In the genomic region with DNA sequence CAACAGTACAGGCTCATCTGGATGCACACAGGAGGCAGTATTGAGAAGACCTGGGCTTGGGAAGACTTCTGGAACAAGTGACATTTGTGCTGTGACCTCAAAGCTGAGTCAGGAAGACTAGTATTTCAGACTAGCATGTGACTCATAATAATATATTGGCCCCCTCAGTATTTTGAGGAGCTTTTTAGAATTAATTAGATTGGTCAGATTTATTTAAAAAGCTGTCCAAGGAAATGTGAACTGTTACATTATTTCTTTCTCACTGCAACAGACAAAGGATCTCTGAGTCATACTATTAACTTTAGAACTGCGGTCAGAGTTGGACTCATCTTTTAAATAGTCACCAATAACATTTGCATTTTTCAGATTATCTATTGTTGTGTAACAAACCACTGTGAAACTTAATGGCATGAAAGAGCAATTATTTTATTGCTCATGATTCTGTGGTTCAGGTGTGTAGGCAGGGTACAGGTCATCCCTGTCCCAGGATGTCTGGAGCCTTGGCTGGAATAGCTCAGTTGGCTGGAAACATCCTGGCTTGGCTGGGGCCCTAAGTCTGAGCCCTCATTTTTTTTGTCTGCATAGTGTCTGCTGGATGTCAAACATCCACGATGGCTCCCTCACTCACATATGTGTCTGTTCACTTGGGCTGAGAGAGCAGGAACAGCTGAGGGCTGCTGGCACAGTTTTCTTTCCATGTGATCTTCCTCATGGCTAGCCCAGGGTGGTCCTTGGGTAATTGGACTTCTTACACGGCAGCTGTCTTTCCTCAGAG, we compare ENCODE assay signal across 9 cellular contexts. TPM values are rescaled to one million over a fixed set of nuclear protein-coding genes. Genes with fewer than 3 reads are reported as not detected.
DNase-seq lines count a peak whose midpoint lies in the region; ATAC-seq and TF ChIP-seq lines count a peak whose summit lies in the region.
"Had no signal": no experiment of that assay in that cellular context is flagged by ENCODE, and none has a peak within 500 bp of the region (broad histone marks: within the 10 kb centered on the region; RNA-seq: fewer than 3 reads in every experiment).

No MANE protein-coding gene starts in this region.

- dilution Hi-C loops in IMR-90 (cut with HindIII; ENCODE audit: low sequenced_read_pairs, unreplicated experiment) = no loop called here

- peak overlapping the region; percentile 59 for H2BK120ac ChIP-seq in IMR-90 (ENCODE audit: low read depth, low read length)

- peak overlapping the region; percentile 16; the same call in 1 of the 2 replicates for H3K14ac ChIP-seq in IMR-90 (replicated peaks; ENCODE audit: low read depth, low read length)

- H4K20me1 ChIP-seq in GM23248 (ENCODE audit: insufficient read depth) (no peaks in the 10 kb centered on the region), IMR-90 (ENCODE audit: insufficient read depth, low read length) (peaks cover 11% of the 10 kb centered on the region)

- TF ChIP-seq POLR2A in IMR-90 (IDR thresholded peaks at IDR 0.05; ENCODE audit: low read depth, low read length) = no peak

- peak overlapping the region; percentile 53 for H2BK5ac ChIP-seq in IMR-90 (ENCODE audit: low read depth, low read length, poor library complexity, severe bottlenecking)

- H3K4me2 ChIP-seq in GM23248 (ENCODE audit: unreplicated experiment) (peak overlapping the region; percentile 66), IMR-90 (ENCODE audit: low read depth, low read length) (peak overlapping the region; percentile 8; the same call in 1 of the 2 replicates)
- H3K4me2 ChIP-seq: KMS-11 had no signal

- peak; percentile 40 for TF ChIP-seq RAD21 in IMR-90 (IDR thresholded peaks at IDR 0.05; ENCODE audit: low read length)

- H2AK5ac ChIP-seq in IMR-90 (ENCODE audit: low read depth, low read length) = peak overlapping the region; percentile 24; the same call in 1 of the 2 replicates

- H4K8ac ChIP-seq in IMR-90 (ENCODE audit: low read depth in 2 of 2, low read length in 2 of 2) = 0 out of 4 replicates have a peak overlapping the region, but pooled peaks of 1 of the 2 experiments have one; percentile 11

- intact Hi-C loops in IMR-90 (cut with micrococcal nuclease) = loop anchor here (10.0 kb wide), 1 partner anchor 196 kb away; no protein-coding TSS in a partner anchor

- H3K9me1 ChIP-seq in IMR-90 (ENCODE audit: insufficient read depth, low read length) = peaks cover 8% of the 10 kb centered on the region

- H3K4me3 ChIP-seq in GM12865 (ENCODE audit: low read depth, low read length) = no peak overlapping the region
- H3K4me3 ChIP-seq in GM23248 = no peak overlapping the region
- H3K4me3 ChIP-seq in IMR-90 (ENCODE audit: insufficient read depth, low read depth, low read length) = no peak overlapping the region
- H3K4me3 ChIP-seq in skin epidermis = no peak overlapping the region

- H3K18ac ChIP-seq in IMR-90 (ENCODE audit: low read depth, low read length) = peak overlapping the region; percentile 2; the same call in 1 of the 2 replicates

- H3F3A ChIP-seq in GM23248 (ENCODE audit: insufficient read depth) = peaks cover 31% of the 10 kb centered on the region

- H3K27me3 ChIP-seq in GM23248 (replicated peaks; ENCODE audit: insufficient read depth) = no peaks in the 10 kb centered on the region
- H3K27me3 ChIP-seq in IMR-90 (ENCODE audit: control insufficient read depth, insufficient read depth, low read length) = no peaks in the 10 kb centered on the region

- DNase-seq in GM12865 (ENCODE audit: low read depth) (peak; percentile 58), GM23248 (peak; percentile 97), IMR-90 (peak; percentile 96), fibroblast of gingiva (ENCODE audit: low read depth) (peak; percentile 88), UCSD-AML1 (lab: John Stamatoyannopoulos, UW; ENCODE audit: unreplicated experiment) (no peak), SHP77 (lab: John Stamatoyannopoulos, UW) (no peak), NCI-H748 treated with DMSO at 0.1 percent for 48 hours (lab: John Stamatoyannopoulos, UW) (no peak)

- H4K91ac ChIP-seq in IMR-90 (ENCODE audit: insufficient read depth, low read depth, low read length) = peak overlapping the region; percentile 64; the same call in 1 of the 2 replicates

- H2BK20ac ChIP-seq in IMR-90 (ENCODE audit: low read depth, low read length) = peak overlapping the region; percentile 58

- H3K9me3 ChIP-seq in GM23248 (ENCODE audit: low read depth) (no peaks in the 10 kb centered on the region), IMR-90 (ENCODE audit: control insufficient read depth, insufficient read depth, low read length) (no peaks in the 10 kb centered on the region)

- in situ Hi-C loops in GM23248 (cut with MboI) = no loop called here
- in situ Hi-C loops in IMR-90 (cut with MboI; ENCODE audit: low sequenced_read_pairs) = no loop called here

- H3K23ac ChIP-seq in IMR-90 (ENCODE audit: low read depth, low read length) = peak overlapping the region; percentile 35; the same call in 1 of the 2 replicates

- H3K56ac ChIP-seq in IMR-90 (ENCODE audit: extremely low read depth, insufficient read depth, low read length) = no peak overlapping the region

- peaks cover 84% of the 10 kb centered on the region for H3K79me2 ChIP-seq in GM23248 (ENCODE audit: insufficient read depth)

- ATAC-seq in IMR-90 (ENCODE audit: low read depth) = peak; percentile 82

- CTCF ChIA-PET in IMR-90 (lab: Yijun Ruan, JAX) = interaction anchor here (0.7 to 1.1 kb wide), 2 partner anchors 12 to 13 kb away, joined by 3 to 5 read pairs; no protein-coding TSS in a partner anchor

- peak overlapping the region; percentile 67 for H3K9ac ChIP-seq in GM23248
- H3K9ac ChIP-seq in IMR-90 (ENCODE audit: low read depth, low read length) = no peak overlapping the region
- H3K9ac ChIP-seq: KMS-11 had no signal

- no peak for TF ChIP-seq CTCF in GM12865 (IDR thresholded peaks at IDR 0.05; ENCODE audit: insufficient read depth, low read depth, low read length, missing control alignments)
- TF ChIP-seq CTCF in IMR-90 (conservative IDR thresholded peaks at IDR 0.05; ENCODE audit: low read depth, low read length) = peak; percentile 32

- H2AFZ ChIP-seq in GM23248 = no peak overlapping the region
- H2AFZ ChIP-seq in IMR-90 (replicated peaks; ENCODE audit: low read length, poor library complexity) = peak overlapping the region; percentile 10

- H3K27ac ChIP-seq in GM23248 (peak overlapping the region; percentile 93), IMR-90 (ENCODE audit: insufficient read depth, low read length) (peak overlapping the region; percentile 15), skin epidermis (peak overlapping the region in 16 of 21 experiments; percentile 26 to 81 (median 60))
- H3K27ac ChIP-seq: KMS-11 had no signal

- H2AK9ac ChIP-seq in IMR-90 (replicated peaks; ENCODE audit: low read depth, low read length, poor library complexity) = peak overlapping the region; percentile 6

- H4K5ac ChIP-seq in IMR-90 (ENCODE audit: low read depth, low read length) = no peak overlapping the region

- H3K79me1 ChIP-seq in IMR-90 (ENCODE audit: low read depth in 1 of 2, low read length in 2 of 2) = peaks cover 10 to 26% of the 10 kb centered on the region in 2 experiments; a peak in 3 of 4 replicates

- no peaks in the 10 kb centered on the region for H3K9me2 ChIP-seq in GM23248 (ENCODE audit: insufficient read depth)

- H2BK15ac ChIP-seq in IMR-90 (ENCODE audit: low read depth, low read length) = no peak overlapping the region; the same call in 2 of the 3 replicates

- POLR2A ChIA-PET in IMR-90 (lab: Charles Lee; ENCODE audit: unreplicated experiment) = no interaction called here

- H3K4me1 ChIP-seq in GM23248 (ENCODE audit: insufficient read depth) (peaks cover 27% of the 10 kb centered on the region), IMR-90 (ENCODE audit: control insufficient read depth, insufficient read depth, low read length) (peaks cover 10% of the 10 kb centered on the region)

- H3K4ac ChIP-seq in IMR-90 (ENCODE audit: low read depth, low read length) = peak overlapping the region; percentile 68

- peaks cover 4% of the 10 kb centered on the region; the same call in 1 of the 2 replicates for H3K36me3 ChIP-seq in GM23248 (ENCODE audit: low read depth)
- peaks cover 10% of the 10 kb centered on the region for H3K36me3 ChIP-seq in IMR-90 (ENCODE audit: control insufficient read depth, insufficient read depth, low read length)

- 6 to 7% methylated on average over 3 of the region's 3 CpGs for WGBS in GM23248 (ENCODE audit: low coverage in 1 of 2, low lambda C conversion rate in 2 of 2, missing lambda C conversion rate in 2 of 2), 2 experiments
- WGBS in IMR-90 (ENCODE audit: extremely low coverage in 2 of 2, insufficient read length in 1 of 2), 2 experiments = 0% methylated on average over 1 of the region's 3 CpGs; no CpG with 5 or more reads in 1 of the 2 experiments

- BruUV-seq in IMR-90 (replicated peaks; lab: Mats Ljungman, UMichigan) = no TSS peak

TF ChIP-seq in IMR-90, 13 proteins besides CTCF, POLR2A, EP300 and RAD21 (continues in another document):
- TF ChIP-seq CHD1 (IDR thresholded peaks at IDR 0.05; ENCODE audit: low read depth, low read length) (no peak), FOS (IDR thresholded peaks at IDR 0.05; ENCODE audit: low read depth, low read length) (peak; percentile 91; the same call in 1 of the 2 replicates), MXI1 (IDR thresholded peaks at IDR 0.05; ENCODE audit: borderline replicate concordance, low read depth, low read length) (no peak), CEBPB (IDR thresholded peaks at IDR 0.05; ENCODE audit: low read depth, low read length) (peak; percentile 95), SMC3 (IDR thresholded peaks at IDR 0.05; ENCODE audit: low read depth, low read length) (peak; percentile 27; the same call in 1 of the 2 replicates), MAZ (IDR thresholded peaks at IDR 0.05; ENCODE audit: borderline replicate concordance, low read depth, low read length) (no peak)
- TF ChIP-seq, protein P1, sequence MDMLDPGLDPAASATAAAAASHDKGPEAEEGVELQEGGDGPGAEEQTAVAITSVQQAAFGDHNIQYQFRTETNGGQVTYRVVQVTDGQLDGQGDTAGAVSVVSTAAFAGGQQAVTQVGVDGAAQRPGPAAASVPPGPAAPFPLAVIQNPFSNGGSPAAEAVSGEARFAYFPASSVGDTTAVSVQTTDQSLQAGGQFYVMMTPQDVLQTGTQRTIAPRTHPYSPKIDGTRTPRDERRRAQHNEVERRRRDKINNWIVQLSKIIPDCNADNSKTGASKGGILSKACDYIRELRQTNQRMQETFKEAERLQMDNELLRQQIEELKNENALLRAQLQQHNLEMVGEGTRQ (IDR thresholded peaks at IDR 0.05; ENCODE audit: low read depth, low read length) = no peak

RNA-seq across cellular contexts. Expression of gene MAP3K4, which starts 46.8 kb away (rescaled TPM):
- 24.0 and 26.2 TPM in 2 replicates for total RNA-seq in GM23248 (2014; rRNA removed; shearing (Covaris generic))
- polyA plus RNA-seq in GM23248 (2016; fragmentation: Nextera tagmentation; extraction: Ambion mirVana) = 8.4 and 13.0 TPM in 2 replicates
- 20.4 and 23.1 TPM in 2 replicates for total RNA-seq in IMR-90 (2012; rRNA removed)
- 6.9 and 11.5 TPM in 2 replicates for polyA plus RNA-seq in IMR-90 (2012; rRNA removed)
- polyA plus RNA-seq in IMR-90 (2012; cell fraction: cytosol; rRNA removed) = 2.0 and 3.7 TPM in 2 replicates
- polyA plus RNA-seq in IMR-90 (2012; cell fraction: nucleus; rRNA removed; ENCODE audit: low replicate concordance) = 6.4 and 26.8 TPM in 2 replicates

Comparison
In these comparisons a context has a peak if more than half of its experiments do, and no peak if none do; other contexts are left out.
1. DNase-seq: peak in GM12865 (single experiment), GM23248 (single experiment), IMR-90 (single experiment) and fibroblast of gingiva (single experiment); none in UCSD-AML1 (single experiment), SHP77 (0 of 2) and NCI-H748 treated with DMSO at 0.1 percent for 48 hours (single experiment).
2. H3K27ac ChIP-seq: peak in every context shown above with its lines; median percentile 93 in GM23248; 60 in skin epidermis; 15 in IMR-90.